In the genomic region with DNA sequence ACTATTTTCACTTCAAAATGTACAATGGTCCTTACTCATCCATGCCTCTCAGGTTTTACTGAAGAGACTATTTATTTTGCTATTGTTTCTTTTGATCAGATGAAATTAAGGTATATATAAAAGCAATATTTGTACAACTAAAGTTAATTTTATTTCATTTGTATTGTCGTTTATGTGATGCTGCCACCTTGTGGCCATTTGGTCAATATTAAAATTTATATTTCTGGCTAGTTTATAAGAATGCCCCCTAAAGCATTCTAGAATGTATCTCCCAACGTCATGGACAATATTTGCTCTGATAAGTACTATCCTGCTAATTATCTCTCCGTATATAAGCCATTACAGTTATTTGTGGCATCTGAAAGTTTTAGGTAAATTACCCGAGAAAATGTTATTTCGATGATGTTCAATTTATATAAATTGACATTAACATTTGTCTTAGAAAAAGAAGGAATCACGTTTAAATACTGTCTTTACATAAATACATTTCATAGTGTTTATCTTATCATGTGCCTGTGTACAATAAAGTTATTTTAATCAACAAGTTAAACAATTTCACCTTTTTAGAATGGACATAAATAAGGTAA, we compare ENCODE assay signal across 8 cellular contexts.
DNase-seq lines count a peak whose midpoint lies in the region; ATAC-seq, FAIRE-seq and TF ChIP-seq lines count a peak whose summit lies in the region.

No MANE protein-coding gene starts in this region.

- DNase-seq in left ventricle myocardium inferior, result no peak
- DNase-seq in right cardiac atrium, result no peak
- DNase-seq in NCI-H446 treated with DMSO at 0.1 percent for 48 hours (lab: John Stamatoyannopoulos, UW), result peak; percentile 20
- DNase-seq in endothelial cell of umbilical vein (ENCODE audit: low read depth, low spot score), result peak; percentile 32
- DNase-seq in putamen (ENCODE audit: low spot score), result peak; percentile 3
- DNase-seq in NCI-H524 treated with DMSO at 0.1 percent for 48 hours (lab: John Stamatoyannopoulos, UW), result no peak

- WGBS in right cardiac atrium, result 37% methylated on average over 6 of the region's 6 CpGs

- H2AFZ ChIP-seq in endothelial cell of umbilical vein (ENCODE audit: low read depth, low read length), result no peak overlapping the region

- no peaks in the 10 kb centered on the region for H3K9me1 ChIP-seq in endothelial cell of umbilical vein (replicated peaks; ENCODE audit: control insufficient read depth, extremely low read depth, insufficient read depth, low read length)

- TF ChIP-seq POLR2A in endothelial cell of umbilical vein (IDR thresholded peaks at IDR 0.05; ENCODE audit: low read depth, low read length), result no peak

- no peak overlapping the region for H3K9ac ChIP-seq in endothelial cell of umbilical vein (replicated peaks; ENCODE audit: extremely low read depth, insufficient read depth, low read length)

- dilution Hi-C loops in endothelial cell of umbilical vein (cut with MboI; ENCODE audit: extremely low pct_ligation_motif_present, low sequenced_read_pairs), result no loop called here

- H3K36me3 ChIP-seq in left ventricle myocardium inferior (no peaks in the 10 kb centered on the region), endothelial cell of umbilical vein (ENCODE audit: control insufficient read depth in 2 of 2, extremely low read depth in 1 of 2, insufficient read depth in 2 of 2, low read length in 2 of 2) (no peaks in the 10 kb centered on the region)

- intact Hi-C loops in left ventricle myocardium inferior (cut with micrococcal nuclease) (loop anchor here (5.0 kb wide), 1 partner anchor 1097 kb away; a partner anchor contains a TSS), right cardiac atrium (cut with DNase I) (loop anchor here in 2 of 4 donors (5.0 kb wide), 1 partner anchor 1097 kb away; a partner anchor contains a TSS), endothelial cell of umbilical vein (cut with micrococcal nuclease) (loop anchor here (1.0 kb wide), 1 partner anchor 1098 kb away; no protein-coding TSS in a partner anchor)

- no peaks in the 10 kb centered on the region for H3K9me3 ChIP-seq in left ventricle myocardium inferior (replicated peaks)
- peaks cover 2% of the 10 kb centered on the region for H3K9me3 ChIP-seq in right cardiac atrium (ENCODE audit: control insufficient read depth, low read length)
- no peaks in the 10 kb centered on the region for H3K9me3 ChIP-seq in endothelial cell of umbilical vein (replicated peaks; ENCODE audit: control insufficient read depth, insufficient read depth, low read length)

- FAIRE-seq in endothelial cell of umbilical vein (lab: Jason Lieb, UNC), result peak; percentile 28

- no TSS peak for BruUV-seq in endothelial cell of umbilical vein (replicated peaks; lab: Mats Ljungman, UMichigan)

- no peak overlapping the region for H3K27ac ChIP-seq in left ventricle myocardium inferior (replicated peaks)
- no peak overlapping the region for H3K27ac ChIP-seq in right cardiac atrium (ENCODE audit: low read length)
- no peak overlapping the region for H3K27ac ChIP-seq in endothelial cell of umbilical vein (ENCODE audit: insufficient read depth, low read depth, low read length)

- no peaks in the 10 kb centered on the region for H4K20me1 ChIP-seq in endothelial cell of umbilical vein (replicated peaks; ENCODE audit: control insufficient read depth, extremely low read depth, insufficient read depth, low read length)

- CTCF ChIA-PET in endothelial cell of umbilical vein (lab: Charles Lee), result interaction anchor here (2.5 to 2.6 kb wide), 2 partner anchors 9 to 1098 kb away, joined by 15 to 63 read pairs; a partner anchor contains a TSS

- TF ChIP-seq CTCF in left ventricle myocardium inferior (IDR thresholded peaks at IDR 0.05; ENCODE audit: borderline replicate concordance) (peak; percentile 56), endothelial cell of umbilical vein (IDR thresholded peaks at IDR 0.05; ENCODE audit: extremely low read depth in 1 of 2, insufficient read depth in 1 of 2, low read depth in 1 of 2, low read length in 2 of 2) (peak in 1 of 2 donors; percentile 19)

- no peaks in the 10 kb centered on the region for H3K4me1 ChIP-seq in left ventricle myocardium inferior
- no peaks in the 10 kb centered on the region for H3K4me1 ChIP-seq in right cardiac atrium (ENCODE audit: control insufficient read depth, insufficient read depth, low read length)
- H3K4me1 ChIP-seq in endothelial cell of umbilical vein (ENCODE audit: control insufficient read depth, extremely low read depth, insufficient read depth, low read length), result no peaks in the 10 kb centered on the region

- no peaks in the 10 kb centered on the region for H3K79me2 ChIP-seq in endothelial cell of umbilical vein (ENCODE audit: control insufficient read depth, insufficient read depth, low read length)

- H3K4me3 ChIP-seq in left ventricle myocardium inferior (no peak overlapping the region), right cardiac atrium (ENCODE audit: low read length) (no peak overlapping the region), endothelial cell of umbilical vein (replicated peaks in 1 of 3; ENCODE audit: insufficient read depth in 1 of 3, low read depth in 1 of 3, low read length in 3 of 3) (no peak overlapping the region)

- peaks cover 9% of the 10 kb centered on the region for H3K27me3 ChIP-seq in left ventricle myocardium inferior (ENCODE audit: low read depth)
- H3K27me3 ChIP-seq in right cardiac atrium (ENCODE audit: control insufficient read depth, insufficient read depth), result no peaks in the 10 kb centered on the region
- no peaks in the 10 kb centered on the region for H3K27me3 ChIP-seq in endothelial cell of umbilical vein (ENCODE audit: control insufficient read depth in 2 of 2, insufficient read depth in 2 of 2, low read length in 2 of 2)

- H3K4me2 ChIP-seq in endothelial cell of umbilical vein (ENCODE audit: insufficient read depth, low read length), result no peak overlapping the region

- POLR2A ChIA-PET in endothelial cell of umbilical vein (lab: Charles Lee), result no interaction called here

- ATAC-seq in right cardiac atrium, result no peak
- no peak for ATAC-seq in GM18861 (IDR thresholded peaks at IDR 0.05; ENCODE audit: unreplicated experiment)
- no peak for ATAC-seq in HG03196 (IDR thresholded peaks at IDR 0.05; ENCODE audit: unreplicated experiment)

TF ChIP-seq in endothelial cell of umbilical vein, 7 proteins besides CTCF, POLR2A, EP300 and RAD21:
- TF ChIP-seq MYC (IDR thresholded peaks at IDR 0.05; ENCODE audit: low read depth, low read length) (no peak), JUN (IDR thresholded peaks at IDR 0.05; ENCODE audit: borderline replicate concordance, insufficient read depth, insufficient read length, low read depth) (no peak), FOS (IDR thresholded peaks at IDR 0.05; ENCODE audit: borderline replicate concordance, insufficient read depth, low read length) (no peak), POLR2AphosphoS5 (IDR thresholded peaks at IDR 0.05; ENCODE audit: insufficient read depth, low read depth, low read length) (no peak), GATA2 (IDR thresholded peaks at IDR 0.05; ENCODE audit: insufficient read depth, insufficient read length, low read depth, low read length) (no peak), EZH2 (IDR thresholded peaks at IDR 0.05; ENCODE audit: borderline replicate concordance, low read depth, low read length, severe bottlenecking) (no peak)
- TF ChIP-seq, protein P1, sequence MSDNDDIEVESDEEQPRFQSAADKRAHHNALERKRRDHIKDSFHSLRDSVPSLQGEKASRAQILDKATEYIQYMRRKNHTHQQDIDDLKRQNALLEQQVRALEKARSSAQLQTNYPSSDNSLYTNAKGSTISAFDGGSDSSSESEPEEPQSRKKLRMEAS (IDR thresholded peaks at IDR 0.05; ENCODE audit: insufficient read depth, insufficient read length), result no peak

Comparison
In these comparisons a context has a peak if more than half of its experiments do, and no peak if none do; other contexts are left out.
1. DNase-seq: peak in NCI-H446 treated with DMSO at 0.1 percent for 48 hours (single experiment), endothelial cell of umbilical vein (single experiment) and putamen (single experiment); none in left ventricle myocardium inferior (single experiment), right cardiac atrium (0 of 3) and NCI-H524 treated with DMSO at 0.1 percent for 48 hours (single experiment).